In genomic region chr2:62724886-62725711, GRCh38 we compare ENCODE assay signal across 8 cellular contexts. TPM values are rescaled to one million over a fixed set of nuclear protein-coding genes. Genes with fewer than 3 reads are reported as not detected.
DNase-seq lines count a peak whose midpoint lies in the region; ATAC-seq and TF ChIP-seq lines count a peak whose summit lies in the region.

No MANE protein-coding gene starts in this region.

- ATAC-seq in HG03280 (IDR thresholded peaks at IDR 0.05; ENCODE audit: unreplicated experiment), result no peak
- no peak for ATAC-seq in GM18868 (IDR thresholded peaks at IDR 0.05; ENCODE audit: unreplicated experiment)
- no peak for ATAC-seq in GM18861 (IDR thresholded peaks at IDR 0.05; ENCODE audit: unreplicated experiment)

- peak; percentile 38 for DNase-seq in ELF-1 (ENCODE audit: low read depth, low spot score)
- peak; percentile 24 for DNase-seq in NCI-H2081 treated with DMSO at 0.1 percent for 48 hours (lab: John Stamatoyannopoulos, UW)
- peak; percentile 46 for DNase-seq in dermis blood vessel endothelial cell
- no peak for DNase-seq in neural crest cell (ENCODE audit: low read depth, low spot score)
- DNase-seq in NCI-H2171 (lab: John Stamatoyannopoulos, UW), result no peak

- TF ChIP-seq CTCF in neural crest cell (conservative IDR thresholded peaks at IDR 0.05), result peak; percentile 27

- H3K4me3 Mint-ChIP-seq in neural crest cell, result no peak overlapping the region

- H3K9me3 Mint-ChIP-seq in neural crest cell, result peaks cover 6% of the 10 kb centered on the region

- peaks cover 4% of the 10 kb centered on the region for H3K4me1 Mint-ChIP-seq in neural crest cell

- no peak overlapping the region for H3K27ac Mint-ChIP-seq in neural crest cell (ENCODE audit: unreplicated experiment)

- H3K36me3 Mint-ChIP-seq in neural crest cell (ENCODE audit: low read depth), result peaks cover 21% of the 10 kb centered on the region

- no peaks in the 10 kb centered on the region for H3K27me3 Mint-ChIP-seq in neural crest cell (ENCODE audit: low read depth)

RNA-seq across cellular contexts. Expression of gene EHBP1, which starts 19.6 kb away (rescaled TPM):
- total RNA-seq in dermis blood vessel endothelial cell, result 33.0 and 35.4 TPM in 2 replicates
- total RNA-seq in neural crest cell, result 42.3 and 48.8 TPM in 2 replicates

Comparison
In these comparisons a context has a peak if more than half of its experiments do, and no peak if none do; other contexts are left out.
1. DNase-seq: peak in ELF-1 (single experiment), NCI-H2081 treated with DMSO at 0.1 percent for 48 hours (single experiment) and dermis blood vessel endothelial cell (single experiment); none in neural crest cell (single experiment) and NCI-H2171 (single experiment).